Comparison of ENCODE assay signal across 8 cellular contexts in the genomic region with DNA sequence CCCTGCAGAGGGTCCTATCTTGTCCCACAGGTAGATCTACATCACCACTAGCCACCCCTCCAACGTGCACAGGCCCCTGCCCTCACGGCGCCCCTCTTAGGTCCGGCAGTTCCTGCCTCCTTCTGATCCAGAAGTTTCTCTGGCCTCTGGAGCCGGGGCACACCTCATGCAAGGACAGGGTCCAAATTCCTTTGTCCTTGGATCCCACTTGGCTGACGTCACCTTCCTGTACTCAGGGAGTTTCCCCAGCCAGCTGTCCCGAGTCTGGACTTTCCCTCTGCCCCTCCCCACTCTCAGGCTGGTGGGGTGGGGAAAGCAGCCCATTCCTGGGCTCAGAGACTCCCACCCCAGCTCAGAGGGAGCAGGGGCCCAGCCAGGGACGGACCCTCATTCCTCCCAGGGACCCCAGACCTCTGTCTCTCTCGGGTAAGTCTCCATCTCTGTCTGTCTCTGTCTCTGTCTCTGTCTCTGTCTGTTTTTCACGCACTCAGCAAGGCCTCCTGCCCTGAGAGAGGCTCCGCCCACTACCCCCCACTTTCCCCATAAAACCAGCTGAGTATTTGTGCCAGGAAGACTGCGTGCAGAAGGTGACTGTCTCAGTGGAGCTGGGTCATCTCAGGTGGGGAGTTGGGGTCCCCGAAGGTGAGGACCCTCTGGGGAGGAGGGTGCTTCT. TPM values are rescaled to one million over a fixed set of nuclear protein-coding genes. Genes with fewer than 3 reads are reported as not detected.
DNase-seq lines count a peak whose midpoint lies in the region; ATAC-seq and TF ChIP-seq lines count a peak whose summit lies in the region.

IL32 (plus strand) TSS at position 572 of the 673 bp plus-strand sequence. CDS start 172 bp downstream, outside the sequence.

- no peak within 1 kb of the TSS for H3K27ac ChIP-seq in GM23248
- H3K27ac ChIP-seq in colonic mucosa, result peak within 1 kb of the TSS; percentile 78
- H3K27ac ChIP-seq in muscle layer of colon (ENCODE audit: low read depth, low read length), result peak within 1 kb of the TSS; percentile 41
- peak within 1 kb of the TSS; percentile 41 for H3K27ac ChIP-seq in suprapubic skin

- H3K27ac Mint-ChIP-seq in WTC11, result peak within 1 kb of the TSS; percentile 88

- POLR2A ChIA-PET in WTC11 (lab: Charles Lee), result no interaction called here

- intact Hi-C loops in colonic mucosa (cut with DNase I), result no loop called here

- peak within 1 kb of the TSS; percentile 50; the same call in 1 of the 2 replicates for H2AFZ ChIP-seq in GM23248

- in situ Hi-C loops in GM23248 (cut with MboI), result no loop called here

- no peak within 1 kb of the TSS for H3K4me3 ChIP-seq in GM23248
- peak within 1 kb of the TSS; percentile 49 for H3K4me3 ChIP-seq in colonic mucosa
- H3K4me3 ChIP-seq in muscle layer of colon (ENCODE audit: low read depth in 1 of 2, low read length in 2 of 2), result peak within 1 kb of the TSS; percentile 27 to 50
- peak within 1 kb of the TSS; percentile 40 for H3K4me3 ChIP-seq in suprapubic skin

- H3K9ac ChIP-seq in GM23248, result 0 out of 2 replicates have a peak within 1 kb of the TSS, but pooled peaks have one; percentile 10
- peak within 1 kb of the TSS; percentile 48 to 76 for H3K9ac ChIP-seq in colonic mucosa (ENCODE audit: low read depth in 2 of 2, low read length in 2 of 2)
- H3K9ac ChIP-seq in muscle layer of colon (ENCODE audit: low read length), result peak within 1 kb of the TSS; percentile 30

- WGBS in GM23248 (ENCODE audit: low coverage in 1 of 2, low lambda C conversion rate in 2 of 2, missing lambda C conversion rate in 2 of 2), 2 experiments, result 51 to 56% methylated on average over 13 of the region's 13 CpGs
- 43% methylated on average over 13 of the region's 13 CpGs for WGBS in suprapubic skin

- H3K79me2 ChIP-seq in GM23248 (ENCODE audit: insufficient read depth), result no peaks in the 10 kb centered on the region

- no peak within 1 kb of the TSS for H3K4me3 Mint-ChIP-seq in WTC11

- no peaks in the 10 kb centered on the region for H3K9me3 Mint-ChIP-seq in WTC11

- H3K9me3 ChIP-seq in GM23248 (ENCODE audit: low read depth) (no peaks in the 10 kb centered on the region), colonic mucosa (no peaks in the 10 kb centered on the region), muscle layer of colon (ENCODE audit: low read length) (no peaks in the 10 kb centered on the region), suprapubic skin (no peaks in the 10 kb centered on the region)

- peaks cover 24% of the 10 kb centered on the region for H3K4me1 Mint-ChIP-seq in WTC11

- peak; percentile 80 for DNase-seq in GM23248
- no peak for DNase-seq in WTC11 (ENCODE audit: low spot score)
- DNase-seq in colonic mucosa, result peak; percentile 92
- DNase-seq in suprapubic skin (ENCODE audit: low spot score in 2 of 2), result no peak
- no peak for DNase-seq in ecto neural progenitor cell (ENCODE audit: low spot score)
- DNase-seq in middle frontal gyrus (ENCODE audit: extremely low spot score, low spot score), result no peak

- no peaks in the 10 kb centered on the region for H3K36me3 Mint-ChIP-seq in WTC11

- H3K4me1 ChIP-seq in GM23248 (ENCODE audit: insufficient read depth) (peaks cover 5% of the 10 kb centered on the region), colonic mucosa (peaks cover 6% of the 10 kb centered on the region), muscle layer of colon (ENCODE audit: insufficient read depth, low read length) (peaks cover 6% of the 10 kb centered on the region), suprapubic skin (peaks cover 36% of the 10 kb centered on the region)

- TF ChIP-seq POLR2A in suprapubic skin (IDR thresholded peaks at IDR 0.05), result no peak

- H3K27me3 Mint-ChIP-seq in WTC11 (ENCODE audit: low read depth), result no peaks in the 10 kb centered on the region

- no peak within 1 kb of the TSS for H3K4me2 ChIP-seq in GM23248 (ENCODE audit: unreplicated experiment)

- CTCF ChIA-PET in WTC11 (lab: Charles Lee), result interaction anchor here (0.8 to 1.7 kb wide), 5 partner anchors 34 to 96 kb away, joined by 3 to 15 read pairs (median 5); partner anchors contain the start of gene PAQR4

- H4K20me1 ChIP-seq in GM23248 (ENCODE audit: insufficient read depth), result no peaks in the 10 kb centered on the region

- no peaks in the 10 kb centered on the region for H3K9me2 ChIP-seq in GM23248 (ENCODE audit: insufficient read depth)

- ATAC-seq in WTC11, result no peak; the same call in 1 of the 2 replicates
- ATAC-seq in HG03045 (IDR thresholded peaks at IDR 0.05; ENCODE audit: unreplicated experiment), result no peak

- TF ChIP-seq EP300 in suprapubic skin (IDR thresholded peaks at IDR 0.05), result no peak

- no peaks in the 10 kb centered on the region for H3K27me3 ChIP-seq in GM23248 (replicated peaks; ENCODE audit: insufficient read depth)
- H3K27me3 ChIP-seq in colonic mucosa, result no peaks in the 10 kb centered on the region
- no peaks in the 10 kb centered on the region for H3K27me3 ChIP-seq in muscle layer of colon (ENCODE audit: control insufficient read depth in 1 of 2, insufficient read depth in 2 of 2, low read length in 2 of 2)
- H3K27me3 ChIP-seq in suprapubic skin, result no peaks in the 10 kb centered on the region

- TF ChIP-seq CTCF in WTC11 (IDR thresholded peaks at IDR 0.05) (no peak), colonic mucosa (IDR thresholded peaks at IDR 0.05) (no peak), suprapubic skin (IDR thresholded peaks at IDR 0.05) (no peak)

- no peaks in the 10 kb centered on the region for H3K36me3 ChIP-seq in GM23248 (ENCODE audit: low read depth)
- H3K36me3 ChIP-seq in colonic mucosa, result no peaks in the 10 kb centered on the region
- no peaks in the 10 kb centered on the region for H3K36me3 ChIP-seq in muscle layer of colon (ENCODE audit: insufficient read depth, low read length)
- no peaks in the 10 kb centered on the region for H3K36me3 ChIP-seq in suprapubic skin

- no peaks in the 10 kb centered on the region for H3F3A ChIP-seq in GM23248 (ENCODE audit: insufficient read depth)

TF ChIP-seq in WTC11, 78 proteins besides CTCF, POLR2A, EP300 and RAD21:
- TF ChIP-seq GABPB1 (CRISPR knock-in tag; IDR thresholded peaks at IDR 0.05), result peak; percentile 79; the same call in 1 of the 2 replicates
- TF ChIP-seq MXD4 (CRISPR knock-in tag; IDR thresholded peaks at IDR 0.05; ENCODE audit: borderline replicate concordance), result no peak

RNA-seq across cellular contexts. Expression of gene IL32, which starts in this region (rescaled TPM):
- total RNA-seq in GM23248 (2014; rRNA removed; shearing (Covaris generic)), result 0.76 TPM in 1 of 2 replicates, not detected in the other
- polyA plus RNA-seq in GM23248 (2016; fragmentation: Nextera tagmentation; extraction: Ambion mirVana), result 0.56 and 1.0 TPM in 2 replicates
- total RNA-seq in WTC11 (2021) (3.5 to 4.7 TPM (median 3.6 TPM) in 3 replicates), colonic mucosa (100 to 1,000 TPM; 256 to 329 TPM), suprapubic skin (10 to 100 TPM in 1 of 4 donors, 1 to 10 TPM in 3; 2.6 to 11.9 (median 6.1) TPM)

Comparison
In these comparisons a context has a peak if more than half of its experiments do, and no peak if none do; other contexts are left out.
1. RNA of gene IL32 (total RNA-seq): 256 to 329 TPM in colonic mucosa; 2.6 to 11.9 TPM in suprapubic skin, 3.5 to 4.7 TPM in WTC11 and 0.76 TPM in GM23248; every median in the first group is over 10 times any median in the second.
2. DNase-seq: peak in GM23248 (single experiment) and colonic mucosa (single experiment); none in WTC11 (single experiment), suprapubic skin (0 of 2), ecto neural progenitor cell (single experiment) and middle frontal gyrus (single experiment).
3. H3K9ac ChIP-seq: peak in every context shown above with its lines; median percentile 62 in colonic mucosa; 30 in muscle layer of colon; 10 in GM23248.